ENCODE assay signal across 1 cellular context in the genomic region with DNA sequence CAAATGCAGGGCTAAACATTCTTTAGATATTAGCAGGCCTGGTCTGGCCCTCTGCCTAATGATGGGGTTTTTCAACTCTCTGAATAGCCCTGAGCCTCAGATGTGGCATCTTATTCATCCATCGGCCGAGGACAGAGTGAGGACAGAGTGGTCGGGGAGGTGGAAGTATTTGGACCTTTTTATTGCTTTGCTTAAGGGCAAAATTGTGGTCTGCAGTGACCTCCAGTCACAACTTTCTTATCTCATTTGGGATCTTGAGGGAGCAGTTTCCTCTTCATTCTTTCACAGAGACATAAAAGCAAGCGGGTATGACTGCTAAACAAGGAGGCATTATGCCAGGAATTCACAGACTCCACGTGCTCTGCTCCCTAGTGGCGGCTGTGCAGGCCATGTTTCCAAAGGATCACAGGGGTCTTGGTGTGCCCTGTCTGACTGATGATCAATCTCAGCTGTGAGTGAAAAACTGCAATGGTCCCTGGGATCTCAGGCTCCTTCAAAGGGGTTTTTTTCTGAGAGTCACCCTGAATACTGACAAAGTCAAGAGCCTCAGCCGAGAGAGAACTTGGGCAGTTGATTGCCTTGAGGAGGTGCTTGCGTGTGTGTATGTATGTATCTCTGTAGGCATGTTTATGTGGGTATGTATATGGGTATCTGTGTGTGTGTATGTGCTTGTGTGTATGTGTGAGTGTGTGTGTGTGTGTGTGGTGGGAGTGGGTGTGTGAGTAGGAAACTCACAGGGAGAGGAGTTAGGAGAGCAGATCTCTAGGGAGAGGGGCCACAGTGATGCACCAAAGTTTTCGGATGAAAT.
TF ChIP-seq lines count a peak whose summit lies in the region.

No MANE protein-coding gene starts in this region.

TF ChIP-seq in IMR-90, 13 proteins besides CTCF, POLR2A, EP300 and RAD21:
- TF ChIP-seq MAFK (IDR thresholded peaks at IDR 0.05; ENCODE audit: low read depth, low read length) (peak; percentile 20; the same call in 1 of the 2 replicates), ELK1 (IDR thresholded peaks at IDR 0.05; ENCODE audit: borderline replicate concordance, low read depth, low read length) (no peak), MXI1 (IDR thresholded peaks at IDR 0.05; ENCODE audit: borderline replicate concordance, low read depth, low read length) (peak; percentile 66; the same call in 1 of the 2 replicates), FOS (IDR thresholded peaks at IDR 0.05; ENCODE audit: low read depth, low read length) (0 out of 2 replicates have a peak, but pooled peaks have one; percentile 2), CHD1 (IDR thresholded peaks at IDR 0.05; ENCODE audit: low read depth, low read length) (no peak), USF2 (IDR thresholded peaks at IDR 0.05; ENCODE audit: low read depth, low read length) (0 out of 2 replicates have a peak, but pooled peaks have one; percentile 21), RCOR1 (IDR thresholded peaks at IDR 0.05; ENCODE audit: insufficient replicate concordance, low read length) (peak; percentile 23)
